ENCODE assay signal across 1 cellular context in genomic region chr2:45653125-45653524, GRCh38.
TF ChIP-seq lines count a peak whose summit lies in the region.

No MANE protein-coding gene starts in this region.

TF ChIP-seq in HCT116, 20 proteins besides CTCF, POLR2A, EP300 and RAD21 (continued from another document):
- TF ChIP-seq ELF1 (IDR thresholded peaks at IDR 0.05; ENCODE audit: borderline replicate concordance, low read depth) = no peak
- TF ChIP-seq ATF3 (IDR thresholded peaks at IDR 0.05) = no peak
- TF ChIP-seq SRF (IDR thresholded peaks at IDR 0.05; ENCODE audit: low read depth) = no peak
- no peak for TF ChIP-seq REST (IDR thresholded peaks at IDR 0.05; ENCODE audit: low read depth)
- no peak for TF ChIP-seq EZH2 (IDR thresholded peaks at IDR 0.05)
